ENCODE assay signal across 11 cellular contexts in genomic region chr14:69400154-69400553, GRCh38. TPM values are rescaled to one million over a fixed set of nuclear protein-coding genes. Genes with fewer than 3 reads are reported as not detected.
DNase-seq lines count a peak whose midpoint lies in the region; ATAC-seq and TF ChIP-seq lines count a peak whose summit lies in the region.
"Had no signal": no experiment of that assay in that cellular context is flagged by ENCODE, and none has a peak within 500 bp of the region (broad histone marks: within the 10 kb centered on the region; RNA-seq: fewer than 3 reads in every experiment).

No MANE protein-coding gene starts in this region.

- CTCF ChIA-PET in activated CD4-positive, alpha-beta T cell treated with anti-CD3 and anti-CD28 coated beads, Interleukin-2, amount 10 ng/mL, durations not matched to agents 7 days and 5 days (lab: Charles Lee): interaction anchor here (0.7 kb wide), 1 partner anchor 271 kb away, joined by 4 read pairs; no protein-coding TSS in a partner anchor
- CTCF ChIA-PET in activated B cell treated with CpG ODN at 0.5 μM for 24 hours (lab: Charles Lee): no interaction called here

- POLR2A ChIA-PET in activated CD4-positive, alpha-beta T cell treated with anti-CD3 and anti-CD28 coated beads, Interleukin-2, amount 10 ng/mL, durations not matched to agents 7 days and 5 days (lab: Charles Lee): no interaction called here
- POLR2A ChIA-PET in activated B cell treated with CpG ODN at 0.5 μM for 24 hours (lab: Charles Lee): interaction anchor here (0.7 to 1.0 kb wide), 2 partner anchors 38 to 42 kb away, joined by 3 read pairs; no protein-coding TSS in a partner anchor

- no peaks in the 10 kb centered on the region for H3K27me3 Mint-ChIP-seq in activated CD4-positive, alpha-beta T cell treated with anti-CD3 and anti-CD28 coated beads, Interleukin-2, amount 10 ng/mL, durations not matched to agents 7 days and 5 days
- no peaks in the 10 kb centered on the region for H3K27me3 Mint-ChIP-seq in activated B cell treated with CpG ODN at 0.5 μM for 24 hours

- 87 to 94% (median 89%) methylated on average over 6 of the region's 6 CpGs for WGBS in spleen, 5 donors

- no peak overlapping the region for H3K27ac ChIP-seq in spleen
- H3K27ac ChIP-seq: RWPE1, thyroid gland had no signal

- in situ Hi-C loops in ACHN (cut with HindIII; ENCODE audit: low pct_ligation_motif_present, low pct_unique_long_range_greater_than_20kb, low sequenced_read_pairs): no loop called here

- ATAC-seq in activated B cell treated with CpG ODN at 0.5 μM for 24 hours (ENCODE audit: low read depth): no peak

- peak overlapping the region; percentile 89 for H3K4me3 Mint-ChIP-seq in activated CD4-positive, alpha-beta T cell treated with anti-CD3 and anti-CD28 coated beads, Interleukin-2, amount 10 ng/mL, durations not matched to agents 7 days and 5 days
- H3K4me3 Mint-ChIP-seq in activated B cell treated with CpG ODN at 0.5 μM for 24 hours: peak overlapping the region; percentile 89

- H3K36me3 ChIP-seq in spleen: peaks cover 0 to 22% (median 10%) of the 10 kb centered on the region in 6 donors
- H3K36me3 ChIP-seq: thyroid gland had no signal

- H3K36me3 Mint-ChIP-seq in activated CD4-positive, alpha-beta T cell treated with anti-CD3 and anti-CD28 coated beads, Interleukin-2, amount 10 ng/mL, durations not matched to agents 7 days and 5 days (ENCODE audit: low read depth): peaks cover 33% of the 10 kb centered on the region
- peaks cover 46% of the 10 kb centered on the region for H3K36me3 Mint-ChIP-seq in activated B cell treated with CpG ODN at 0.5 μM for 24 hours (ENCODE audit: low read depth)

- H3K9me3 Mint-ChIP-seq in activated CD4-positive, alpha-beta T cell treated with anti-CD3 and anti-CD28 coated beads, Interleukin-2, amount 10 ng/mL, durations not matched to agents 7 days and 5 days: no peaks in the 10 kb centered on the region
- H3K9me3 Mint-ChIP-seq in activated B cell treated with CpG ODN at 0.5 μM for 24 hours: peaks cover 4% of the 10 kb centered on the region

- peaks cover 55% of the 10 kb centered on the region for H3K4me1 Mint-ChIP-seq in activated CD4-positive, alpha-beta T cell treated with anti-CD3 and anti-CD28 coated beads, Interleukin-2, amount 10 ng/mL, durations not matched to agents 7 days and 5 days
- peaks cover 59% of the 10 kb centered on the region for H3K4me1 Mint-ChIP-seq in activated B cell treated with CpG ODN at 0.5 μM for 24 hours

- TF ChIP-seq POLR2A in spleen (IDR thresholded peaks at IDR 0.05): no peak

- H3K9me3 ChIP-seq in spleen: no peaks in the 10 kb centered on the region
- H3K9me3 ChIP-seq: thyroid gland had no signal

- H3K4me3 ChIP-seq in fibroblast of the aortic adventitia (ENCODE audit: low read depth, low read length) (peak overlapping the region; percentile 94), spleen (peak overlapping the region in 5 of 8 donors; percentile 73 to 95 (median 83))

- H3K27me3 ChIP-seq in spleen (replicated peaks in 1 of 7): no peaks in the 10 kb centered on the region
- H3K27me3 ChIP-seq: thyroid gland had no signal

- H3K4me1 ChIP-seq in spleen: peaks cover 40 to 74% (median 61%) of the 10 kb centered on the region in 6 donors

- peak overlapping the region; percentile 98 for H3K27ac Mint-ChIP-seq in activated CD4-positive, alpha-beta T cell treated with anti-CD3 and anti-CD28 coated beads, Interleukin-2, amount 10 ng/mL, durations not matched to agents 7 days and 5 days
- no peak overlapping the region for H3K27ac Mint-ChIP-seq in activated B cell treated with CpG ODN at 0.5 μM for 24 hours

- no peak for DNase-seq in activated CD4-positive, alpha-beta T cell treated with anti-CD3 and anti-CD28 coated beads, Interleukin-2, amount 10 ng/mL, durations not matched to agents 7 days and 5 days
- DNase-seq in activated CD4-positive, alpha-beta T cell treated with anti-CD3 and anti-CD28 coated beads, Interleukin-2, amount 50 U/mL, for 4 hours: no peak
- DNase-seq in activated B cell treated with CpG ODN at 0.5 μM for 24 hours (no peak), fibroblast of the aortic adventitia (ENCODE audit: low read depth) (no peak), spleen (no peak), ACHN (no peak), DMS153 treated with DMSO at 0.1 percent for 48 hours (lab: John Stamatoyannopoulos, UW; ENCODE audit: unreplicated experiment) (no peak), NOMO-1 treated with DMSO at 0.1 percent for 48 hours (lab: John Stamatoyannopoulos, UW; ENCODE audit: unreplicated experiment) (no peak)
- DNase-seq: C1 segment of cervical spinal cord had no signal

- no peak for TF ChIP-seq CTCF in activated B cell treated with CpG ODN at 0.5 μM for 24 hours (IDR thresholded peaks at IDR 0.05)
- TF ChIP-seq CTCF in fibroblast of the aortic adventitia (IDR thresholded peaks at IDR 0.05; ENCODE audit: insufficient read depth, low read length): no peak
- no peak for TF ChIP-seq CTCF in spleen (IDR thresholded peaks at IDR 0.05 in 8 of 11, conservative IDR thresholded peaks at IDR 0.05 in 3 of 11)

- intact Hi-C loops in activated B cell treated with CpG ODN at 0.5 μM for 24 hours (cut with micrococcal nuclease) (no loop called here), spleen (cut with DNase I; ENCODE audit: low total_unique reads) (no loop called here)

RNA-seq across cellular contexts. Expression of gene SLC39A9, which starts 1.7 kb away (rescaled TPM):
- 10 to 100 TPM; 43.7 to 50.4 TPM for total RNA-seq in activated CD4-positive, alpha-beta T cell treated with anti-CD3 and anti-CD28 coated beads, Interleukin-2, amount 10 ng/mL, durations not matched to agents 7 days and 5 days
- 46.4 and 54.5 TPM in 2 replicates for total RNA-seq in activated B cell treated with CpG ODN at 0.5 μM for 24 hours
- total RNA-seq in fibroblast of the aortic adventitia (ENCODE audit: low replicate concordance): 64.6 and 118 TPM in 2 replicates
- total RNA-seq in spleen: 10 to 100 TPM; 36.4 to 55.8 (median 46.5) TPM
- polyA plus RNA-seq in spleen: 10 to 100 TPM; 11.8 to 14.2 (median 12.3) TPM

RNA-seq across cellular contexts. Expression of gene ERH, which starts 2.1 kb away (rescaled TPM):
- total RNA-seq in activated CD4-positive, alpha-beta T cell treated with anti-CD3 and anti-CD28 coated beads, Interleukin-2, amount 10 ng/mL, durations not matched to agents 7 days and 5 days: 100 to 1,000 TPM; 278 to 334 TPM
- 252 and 273 TPM in 2 replicates for total RNA-seq in activated B cell treated with CpG ODN at 0.5 μM for 24 hours
- 51.0 and 110 TPM in 2 replicates for total RNA-seq in fibroblast of the aortic adventitia (ENCODE audit: low replicate concordance)
- total RNA-seq in spleen: 100 to 1,000 TPM in 4 of 7 donors, 10 to 100 TPM in 3; 53.5 to 133 (median 117) TPM
- 100 to 1,000 TPM; 123 to 182 (median 174) TPM for polyA plus RNA-seq in spleen
